9 cellular contexts compared by ENCODE assay signal in genomic region chr5:97183930-97184213, GRCh38. TPM values are rescaled to one million over a fixed set of nuclear protein-coding genes. Genes with fewer than 3 reads are reported as not detected.
DNase-seq lines count a peak whose midpoint lies in the region; ATAC-seq and TF ChIP-seq lines count a peak whose summit lies in the region.
"Had no signal": no experiment of that assay in that cellular context is flagged by ENCODE, and none has a peak within 500 bp of the region (broad histone marks: within the 10 kb centered on the region; RNA-seq: fewer than 3 reads in every experiment).

No MANE protein-coding gene starts in this region.

- peaks cover 5% of the 10 kb centered on the region for H3K9me3 Mint-ChIP-seq in activated naive CD4-positive, alpha-beta T cell treated with anti-CD3 and anti-CD28 coated beads, Interleukin-2, amount 10 ng/mL, durations not matched to agents 7 days and 5 days
- H3K9me3 Mint-ChIP-seq in brain (peaks cover 3 to 19% (median 9%) of the 10 kb centered on the region in 5 experiments), memory B cell (peaks cover 3% of the 10 kb centered on the region), type B pancreatic cell (no peaks in the 10 kb centered on the region)

- H3K36me3 Mint-ChIP-seq in activated naive CD4-positive, alpha-beta T cell treated with anti-CD3 and anti-CD28 coated beads, Interleukin-2, amount 10 ng/mL, durations not matched to agents 7 days and 5 days, result peaks cover 19% of the 10 kb centered on the region
- H3K36me3 Mint-ChIP-seq in brain (peaks cover 22% of the 10 kb centered on the region), memory B cell (peaks cover 11% of the 10 kb centered on the region), type B pancreatic cell (peaks cover 13% of the 10 kb centered on the region)

- peaks cover 32% of the 10 kb centered on the region for H3K4me1 Mint-ChIP-seq in activated naive CD4-positive, alpha-beta T cell treated with anti-CD3 and anti-CD28 coated beads, Interleukin-2, amount 10 ng/mL, durations not matched to agents 7 days and 5 days
- H3K4me1 Mint-ChIP-seq in brain (peaks cover 51% of the 10 kb centered on the region), memory B cell (peaks cover 26% of the 10 kb centered on the region), type B pancreatic cell (ENCODE audit: unreplicated experiment) (peaks cover 22% of the 10 kb centered on the region)

- DNase-seq in activated naive CD4-positive, alpha-beta T cell treated with anti-CD3 and anti-CD28 coated beads, Interleukin-2, amount 10 ng/mL, durations not matched to agents 7 days and 5 days, result no peak
- DNase-seq in activated naive CD4-positive, alpha-beta T cell treated with anti-CD3 and anti-CD28 coated beads, Interleukin-2, amount 50 U/mL, for 16 hours, result no peak
- no peak for DNase-seq in memory B cell (ENCODE audit: low spot score in 2 of 2)
- DNase-seq in type B pancreatic cell (ENCODE audit: extremely low spot score, unreplicated experiment), result no peak
- no peak for DNase-seq in NCI-H510A treated with DMSO at 0.1 percent for 48 hours (lab: John Stamatoyannopoulos, UW)
- no peak for DNase-seq in cerebellar cortex (ENCODE audit: low spot score)

- peaks cover 4% of the 10 kb centered on the region for H3K27me3 Mint-ChIP-seq in activated naive CD4-positive, alpha-beta T cell treated with anti-CD3 and anti-CD28 coated beads, Interleukin-2, amount 10 ng/mL, durations not matched to agents 7 days and 5 days
- no peaks in the 10 kb centered on the region for H3K27me3 Mint-ChIP-seq in brain
- peaks cover 1% of the 10 kb centered on the region for H3K27me3 Mint-ChIP-seq in memory B cell
- H3K27me3 Mint-ChIP-seq in type B pancreatic cell, result no peaks in the 10 kb centered on the region

- CTCF ChIA-PET in activated naive CD4-positive, alpha-beta T cell treated with anti-CD3 and anti-CD28 coated beads, Interleukin-2, amount 10 ng/mL, durations not matched to agents 7 days and 5 days (lab: Charles Lee), result interaction anchor here (0.5 kb wide), 1 partner anchor 520 kb away, joined by 3 read pairs; no protein-coding TSS in a partner anchor

- no peak for TF ChIP-seq CTCF in brain (conservative IDR thresholded peaks at IDR 0.05)
- TF ChIP-seq CTCF in type B pancreatic cell (conservative IDR thresholded peaks at IDR 0.05), result no peak

- H3K27ac Mint-ChIP-seq in activated naive CD4-positive, alpha-beta T cell treated with anti-CD3 and anti-CD28 coated beads, Interleukin-2, amount 10 ng/mL, durations not matched to agents 7 days and 5 days, result peak overlapping the region; percentile 99
- H3K27ac Mint-ChIP-seq in brain, result peak overlapping the region; percentile 99 to 100 (median 100)
- peak overlapping the region; percentile 100 for H3K27ac Mint-ChIP-seq in memory B cell
- peak overlapping the region; percentile 99 for H3K27ac Mint-ChIP-seq in type B pancreatic cell

- no peak for ATAC-seq in memory B cell (ENCODE audit: low read depth)
- no peak for ATAC-seq in HG03025 (IDR thresholded peaks at IDR 0.05; ENCODE audit: low FRiP score, unreplicated experiment)

- peak overlapping the region; percentile 89 for H3K4me3 Mint-ChIP-seq in activated naive CD4-positive, alpha-beta T cell treated with anti-CD3 and anti-CD28 coated beads, Interleukin-2, amount 10 ng/mL, durations not matched to agents 7 days and 5 days
- H3K4me3 Mint-ChIP-seq in brain (peak overlapping the region; percentile 94 to 98 (median 96)), memory B cell (peak overlapping the region; percentile 90), type B pancreatic cell (peak overlapping the region; percentile 95)

RNA-seq across cellular contexts. Expression of gene RIOK2, which starts 0.8 kb away (rescaled TPM):
- 5.2 TPM for polyA plus RNA-seq in brain (ENCODE audit: insufficient read depth, low read depth, low replicate concordance)
- total RNA-seq in type B pancreatic cell (ENCODE audit: low replicate concordance), result 29.5 and 35.1 TPM in 2 replicates

RNA-seq across cellular contexts. Expression of gene LIX1, which starts 41.5 kb away (rescaled TPM):
- polyA plus RNA-seq in brain (ENCODE audit: insufficient read depth, low read depth, low replicate concordance), result 3.0 TPM
- total RNA-seq in type B pancreatic cell (ENCODE audit: low replicate concordance), result 2.9 and 27.4 TPM in 2 replicates
- polyA plus RNA-seq: adipose tissue had no signal
